ENCODE assay signal across 21 cellular contexts in genomic region chr1:3279182-3279470, GRCh38.
DNase-seq lines count a peak whose midpoint lies in the region; ATAC-seq and TF ChIP-seq lines count a peak whose summit lies in the region.
"Had no signal": no experiment of that assay in that cellular context is flagged by ENCODE, and none has a peak within 500 bp of the region (broad histone marks: within the 10 kb centered on the region; RNA-seq: fewer than 3 reads in every experiment).

No MANE protein-coding gene starts in this region.

- peak overlapping the region; percentile 74 for H3K18ac ChIP-seq in neuronal stem cell (ENCODE audit: low read length)

- H3K36me3 ChIP-seq in NT2/D1 (ENCODE audit: insufficient read depth, insufficient read length, low read length) (no peaks in the 10 kb centered on the region), ascending aorta (no peaks in the 10 kb centered on the region), neuronal stem cell (replicated peaks in 1 of 2; ENCODE audit: control insufficient read depth in 2 of 2, insufficient read depth in 2 of 2, low read length in 2 of 2) (peaks cover 0 to 2% of the 10 kb centered on the region in 2 donors), tibial artery (no peaks in the 10 kb centered on the region)
- H3K36me3 ChIP-seq: BE2C, HAP-1 had no signal

- H3K4me3 ChIP-seq in NT2/D1 (ENCODE audit: insufficient read length, low read depth) (no peak overlapping the region), ascending aorta (no peak overlapping the region), neuronal stem cell (ENCODE audit: low read length in 2 of 2) (no peak overlapping the region), tibial artery (no peak overlapping the region)
- H3K4me3 ChIP-seq: GM12878, GM23248, HAP-1 had no signal

- no CpG with 5 or more reads among the region's 19 CpGs for WGBS in neuronal stem cell (ENCODE audit: extremely low coverage in 2 of 2, insufficient read length in 2 of 2, insufficient replicate concordance in 1 of 2), 2 donors

- H2BK12ac ChIP-seq in neuronal stem cell (ENCODE audit: low read length) = peak overlapping the region; percentile 75

- H2BK15ac ChIP-seq in neuronal stem cell (ENCODE audit: low read length) = peak overlapping the region; percentile 79

- peaks cover 4% of the 10 kb centered on the region for H3K79me1 ChIP-seq in neuronal stem cell (ENCODE audit: low read depth, low read length)

- H3K4me1 ChIP-seq in NT2/D1 (ENCODE audit: insufficient read depth, insufficient read length) (no peaks in the 10 kb centered on the region), ascending aorta (peaks cover 21 to 52% of the 10 kb centered on the region in 2 donors), neuronal stem cell (ENCODE audit: control insufficient read depth in 2 of 2, insufficient read depth in 1 of 2, low read depth in 1 of 2, low read length in 2 of 2) (peaks cover 0 to 12% of the 10 kb centered on the region in 2 donors), tibial artery (peaks cover 0 to 87% (median 49%) of the 10 kb centered on the region in 4 donors)
- H3K4me1 ChIP-seq: BE2C, HAP-1 had no signal

- peak overlapping the region; percentile 86 for H2AK5ac ChIP-seq in neuronal stem cell (ENCODE audit: low read depth, low read length)

- ATAC-seq in HG03565 (IDR thresholded peaks at IDR 0.05; ENCODE audit: unreplicated experiment) = no peak
- no peak for ATAC-seq in HG03442 (IDR thresholded peaks at IDR 0.05; ENCODE audit: unreplicated experiment)
- ATAC-seq: GM12878 had no signal

- no peak overlapping the region for H4K8ac ChIP-seq in neuronal stem cell (ENCODE audit: low read depth, low read length)

- H4K91ac ChIP-seq in neuronal stem cell (ENCODE audit: low read depth, low read length, poor library complexity) = no peak overlapping the region

- H3K27me3 ChIP-seq in NT2/D1 (ENCODE audit: insufficient read depth, insufficient read length) (no peaks in the 10 kb centered on the region), ascending aorta (no peaks in the 10 kb centered on the region), neuronal stem cell (ENCODE audit: control insufficient read depth in 3 of 3, insufficient read depth in 3 of 3, low read depth in 1 of 3, low read length in 3 of 3) (peaks cover 0 to 89% (median 2%) of the 10 kb centered on the region in 3 experiments), tibial artery (no peaks in the 10 kb centered on the region)

- intact Hi-C loops in ascending aorta (cut with DNase I) (loop anchor here (5.0 kb wide), 1 partner anchor 152 kb away; no protein-coding TSS in a partner anchor), tibial artery (cut with DNase I; ENCODE audit: low total_unique reads) (loop anchor here (5.0 kb wide), 1 partner anchor 33 kb away; no protein-coding TSS in a partner anchor)

- peak overlapping the region; percentile 46 for H3K23ac ChIP-seq in neuronal stem cell (ENCODE audit: low read depth, low read length, poor library complexity)

- H3K9ac ChIP-seq in NT2/D1 (ENCODE audit: insufficient read length, low read depth) = peak overlapping the region; percentile 4
- peak overlapping the region; percentile 30 for H3K9ac ChIP-seq in neuronal stem cell (ENCODE audit: low read depth, low read length, poor library complexity)
- H3K9ac ChIP-seq: GM23248 had no signal

- H3K4me2 ChIP-seq in neuronal stem cell (ENCODE audit: insufficient read depth, low read length, poor library complexity, severe bottlenecking) = no peak overlapping the region

- peak overlapping the region; percentile 74 for H2BK120ac ChIP-seq in neuronal stem cell (ENCODE audit: low read depth, low read length)

- TF ChIP-seq CTCF in ascending aorta (IDR thresholded peaks at IDR 0.05) (no peak), tibial artery (IDR thresholded peaks at IDR 0.05) (no peak)

- peak overlapping the region; percentile 63 for H3K14ac ChIP-seq in neuronal stem cell (ENCODE audit: low read length)

- no peaks in the 10 kb centered on the region for H3K9me3 ChIP-seq in NT2/D1 (ENCODE audit: insufficient read depth, low read length)
- no peaks in the 10 kb centered on the region for H3K9me3 ChIP-seq in ascending aorta
- H3K9me3 ChIP-seq in neuronal stem cell (replicated peaks in 1 of 2; ENCODE audit: control insufficient read depth in 2 of 2, insufficient read depth in 1 of 2, low read depth in 1 of 2, low read length in 2 of 2) = peaks cover 0 to 2% of the 10 kb centered on the region in 2 donors
- H3K9me3 ChIP-seq in tibial artery = no peaks in the 10 kb centered on the region
- H3K9me3 ChIP-seq: BE2C, HAP-1 had no signal

- peak overlapping the region; percentile 4 to 62 for H3K27ac ChIP-seq in ascending aorta
- H3K27ac ChIP-seq in neuronal stem cell (replicated peaks; ENCODE audit: low read length) = no peak overlapping the region
- peak overlapping the region; percentile 31 to 34 for H3K27ac ChIP-seq in tibial artery
- H3K27ac ChIP-seq: GM23248 had no signal

- H3K4ac ChIP-seq in neuronal stem cell (ENCODE audit: low read length) = no peak overlapping the region

- no peak for DNase-seq in NT2/D1 (ENCODE audit: low read depth, low spot score)
- DNase-seq in ascending aorta (ENCODE audit: low spot score in 2 of 2) = no peak
- DNase-seq in neuronal stem cell (ENCODE audit: low spot score) = no peak
- no peak for DNase-seq in tibial artery
- DNase-seq in stimulated activated CD4-positive, alpha-beta T cell treated with anti-CD3 and anti-CD28 coated beads, Interleukin-2, amount 100 ng/mL, for 48 hours = no peak
- DNase-seq: ACHN; BE2C; C1 segment of cervical spinal cord; CD4-positive, CD25-positive, alpha-beta regulatory T cell; CD8-positive, alpha-beta memory T cell; COR-L47; DMS 273 treated with DMSO at 0.1 percent for 48 hours; DMS53; DND-41; EL; GM23248; IMR-90 had no signal

- H2BK5ac ChIP-seq in neuronal stem cell (ENCODE audit: low read length) = peak overlapping the region; percentile 14

- no peak overlapping the region for H2AFZ ChIP-seq in neuronal stem cell (ENCODE audit: low read length)
- H2AFZ ChIP-seq: GM23248 had no signal
